In the genomic region with DNA sequence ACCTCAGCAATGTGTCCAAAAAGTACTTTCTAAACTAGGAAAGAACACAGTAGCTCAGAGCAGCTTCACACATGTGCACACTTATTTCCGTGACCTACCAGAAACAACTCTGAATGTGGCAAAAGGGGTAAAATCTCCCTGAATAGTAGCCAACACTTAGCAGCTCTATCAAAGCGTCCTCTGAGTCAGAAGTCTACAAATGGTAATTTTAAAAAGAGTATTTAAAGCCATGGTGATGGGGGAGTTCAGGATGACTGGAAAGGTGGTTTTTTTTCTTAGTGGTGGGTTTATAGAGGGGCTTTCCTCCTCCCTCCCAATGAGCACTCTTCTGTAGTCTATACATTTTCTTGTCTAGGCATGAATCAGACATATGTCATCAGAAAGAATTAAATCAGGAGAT, we compare ENCODE assay signal across 24 cellular contexts.
DNase-seq lines count a peak whose midpoint lies in the region; ATAC-seq and TF ChIP-seq lines count a peak whose summit lies in the region.
"Had no signal": no experiment of that assay in that cellular context is flagged by ENCODE, and none has a peak within 500 bp of the region (broad histone marks: within the 10 kb centered on the region; RNA-seq: fewer than 3 reads in every experiment).

No MANE protein-coding gene starts in this region.

- no peaks in the 10 kb centered on the region for H3K9me3 Mint-ChIP-seq in T-cell
- no peaks in the 10 kb centered on the region for H3K9me3 Mint-ChIP-seq in endothelial cell (ENCODE audit: unreplicated experiment)
- H3K9me3 Mint-ChIP-seq: activated CD4-positive, alpha-beta memory T cell treated with anti-CD3 and anti-CD28 coated beads for 36 hours had no signal

- ATAC-seq in GM18907 (IDR thresholded peaks at IDR 0.05; ENCODE audit: unreplicated experiment) (peak; percentile 49), HG02852 (IDR thresholded peaks at IDR 0.05; ENCODE audit: unreplicated experiment) (peak; percentile 69), HG03558 (IDR thresholded peaks at IDR 0.05; ENCODE audit: extremely low read depth, unreplicated experiment) (peak; percentile 50), T-cell (replicated peaks in 1 of 4) (no peak)
- ATAC-seq: left cardiac atrium, SK-N-SH treated with all-trans-retinoic acid at 6 μM for 48 hours had no signal

- CTCF ChIA-PET in T-cell (lab: Charles Lee) = no interaction called here

- H3K4me1 Mint-ChIP-seq in T-cell = no peaks in the 10 kb centered on the region
- H3K4me1 Mint-ChIP-seq in endothelial cell (ENCODE audit: unreplicated experiment) = peaks cover 2% of the 10 kb centered on the region

- no peak for TF ChIP-seq CTCF in GM12865 (IDR thresholded peaks at IDR 0.05; ENCODE audit: insufficient read depth, low read depth, low read length, missing control alignments)
- TF ChIP-seq CTCF in endothelial cell (IDR thresholded peaks at IDR 0.05; ENCODE audit: unreplicated experiment) = no peak

- H3K27ac Mint-ChIP-seq in T-cell (no peak overlapping the region), endothelial cell (ENCODE audit: unreplicated experiment) (no peak overlapping the region)
- H3K27ac Mint-ChIP-seq: activated CD4-positive, alpha-beta memory T cell treated with anti-CD3 and anti-CD28 coated beads for 36 hours; progenitor cell of endocrine pancreas had no signal

- no peak overlapping the region for H3K4me3 ChIP-seq in GM12865 (ENCODE audit: low read depth, low read length)
- H3K4me3 ChIP-seq: suprapubic skin, vagina had no signal

- H3K4me3 Mint-ChIP-seq in T-cell (no peak overlapping the region), endothelial cell (ENCODE audit: unreplicated experiment) (no peak overlapping the region)
- H3K4me3 Mint-ChIP-seq: activated CD4-positive, alpha-beta memory T cell treated with anti-CD3 and anti-CD28 coated beads for 36 hours had no signal

- peaks cover 42 to 52% of the 10 kb centered on the region in 2 donors for H3K27me3 Mint-ChIP-seq in T-cell
- peaks cover 11% of the 10 kb centered on the region for H3K27me3 Mint-ChIP-seq in endothelial cell (ENCODE audit: unreplicated experiment)

- DNase-seq in GM12865 (ENCODE audit: low read depth) (peak; percentile 59), T-cell (no peak), OCI-M1 (lab: John Stamatoyannopoulos, UW) (no peak), endothelial cell (ENCODE audit: low spot score) (no peak)
- DNase-seq in stimulated activated CD8-positive, alpha-beta memory T cell treated with anti-CD3 and anti-CD28 coated beads, Interleukin-4, amount 100 ng/mL, for 48 hours = no peak
- DNase-seq: activated CD4-positive, alpha-beta memory T cell treated with anti-CD3 and anti-CD28 coated beads for 36 hours; activated naive CD4-positive, alpha-beta T cell; Calu3; caudate nucleus; dermis blood vessel endothelial cell; glutamatergic neuron; H7; KBM-7; left cardiac atrium; MM.1S; NCI-H1694; NCI-H526 treated with DMSO at 0.1 percent for 48 hours had no signal

- POLR2A ChIA-PET in T-cell (lab: Charles Lee) = no interaction called here

- H3K36me3 Mint-ChIP-seq in T-cell (no peaks in the 10 kb centered on the region), endothelial cell (ENCODE audit: low read depth, unreplicated experiment) (no peaks in the 10 kb centered on the region)
- H3K36me3 Mint-ChIP-seq: activated CD4-positive, alpha-beta memory T cell treated with anti-CD3 and anti-CD28 coated beads for 36 hours had no signal

Comparison
In these comparisons a context has a peak if more than half of its experiments do, and no peak if none do; other contexts are left out.
1. ATAC-seq: peak in GM18907 (single experiment), HG02852 (single experiment) and HG03558 (single experiment); none in T-cell (0 of 4).